Comparison of ENCODE assay signal across 8 cellular contexts in the genomic region with DNA sequence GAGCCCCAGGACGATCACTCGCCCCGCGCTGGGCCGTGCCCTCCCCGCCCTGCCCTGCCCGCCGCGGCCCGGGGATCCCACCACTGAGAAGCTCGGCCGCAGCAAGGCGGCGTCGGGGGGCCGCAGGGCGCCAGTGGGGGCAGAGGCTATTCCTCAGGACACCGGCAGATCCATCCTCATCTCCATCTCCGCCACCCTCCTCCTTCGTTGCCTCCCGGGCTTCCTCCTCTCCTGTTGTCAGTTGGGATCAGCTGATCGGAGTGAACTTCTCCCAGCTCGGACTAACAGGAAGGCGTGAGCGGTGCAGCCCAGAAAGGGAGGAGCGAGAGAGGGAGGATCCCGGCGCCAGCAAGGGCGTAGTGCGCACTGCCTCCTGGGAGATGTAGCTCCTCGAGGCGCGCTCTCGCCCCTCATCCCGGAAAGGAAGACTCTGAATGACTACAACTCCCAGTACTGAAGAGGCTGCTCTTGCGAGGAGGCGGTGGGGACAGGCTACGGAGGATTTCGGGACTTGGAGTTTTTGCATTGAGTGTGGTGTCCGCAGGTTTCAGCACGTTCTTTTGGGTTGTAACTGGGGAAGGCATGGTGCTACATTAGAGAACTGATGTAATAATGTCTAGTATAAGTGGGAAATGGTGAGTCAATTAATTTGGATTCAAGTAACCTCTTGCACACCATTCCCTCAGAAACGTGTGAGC. TPM values are rescaled to one million over a fixed set of nuclear protein-coding genes. Genes with fewer than 3 reads are reported as not detected.
A peak's percentile ranks its signal among the peaks of the same experiment; 100 is the strongest.
DNase-seq lines count a peak whose midpoint lies in the region; ATAC-seq and TF ChIP-seq lines count a peak whose summit lies in the region.

A gene with protein sequence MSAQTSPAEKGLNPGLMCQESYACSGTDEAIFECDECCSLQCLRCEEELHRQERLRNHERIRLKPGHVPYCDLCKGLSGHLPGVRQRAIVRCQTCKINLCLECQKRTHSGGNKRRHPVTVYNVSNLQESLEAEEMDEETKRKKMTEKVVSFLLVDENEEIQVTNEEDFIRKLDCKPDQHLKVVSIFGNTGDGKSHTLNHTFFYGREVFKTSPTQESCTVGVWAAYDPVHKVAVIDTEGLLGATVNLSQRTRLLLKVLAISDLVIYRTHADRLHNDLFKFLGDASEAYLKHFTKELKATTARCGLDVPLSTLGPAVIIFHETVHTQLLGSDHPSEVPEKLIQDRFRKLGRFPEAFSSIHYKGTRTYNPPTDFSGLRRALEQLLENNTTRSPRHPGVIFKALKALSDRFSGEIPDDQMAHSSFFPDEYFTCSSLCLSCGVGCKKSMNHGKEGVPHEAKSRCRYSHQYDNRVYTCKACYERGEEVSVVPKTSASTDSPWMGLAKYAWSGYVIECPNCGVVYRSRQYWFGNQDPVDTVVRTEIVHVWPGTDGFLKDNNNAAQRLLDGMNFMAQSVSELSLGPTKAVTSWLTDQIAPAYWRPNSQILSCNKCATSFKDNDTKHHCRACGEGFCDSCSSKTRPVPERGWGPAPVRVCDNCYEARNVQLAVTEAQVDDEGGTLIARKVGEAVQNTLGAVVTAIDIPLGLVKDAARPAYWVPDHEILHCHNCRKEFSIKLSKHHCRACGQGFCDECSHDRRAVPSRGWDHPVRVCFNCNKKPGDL (minus strand): TSS at position 262 of the 698 bp plus-strand sequence. CDS start 2,598 bp downstream, outside the sequence.

- peak within 1 kb of the TSS; percentile 82 for H3K27ac ChIP-seq in upper lobe of right lung

- DNase-seq in GM13976 (ENCODE audit: low spot score) (peak; percentile 95), NCI-H146 treated with DMSO at 0.1 percent for 48 hours (lab: John Stamatoyannopoulos, UW; ENCODE audit: unreplicated experiment) (peak; percentile 88), amygdala (lab: John Stamatoyannopoulos, UW) (peak; percentile 64 to 99 (median 98)), left cardiac atrium (peak; percentile 98), posterior vena cava (ENCODE audit: low spot score) (peak; percentile 99), upper lobe of right lung (peak; percentile 98)

- peaks cover 22% of the 10 kb centered on the region for H3K4me1 ChIP-seq in upper lobe of right lung

- peak within 1 kb of the TSS; percentile 72 for H3K4me3 ChIP-seq in upper lobe of right lung

- in situ Hi-C loops in GM13976 (cut with MboI; ENCODE audit: low sequenced_read_pairs, unreplicated experiment), result no loop called here

- no peaks in the 10 kb centered on the region for H3K27me3 ChIP-seq in upper lobe of right lung

- H3K36me3 ChIP-seq in upper lobe of right lung, result peaks cover 22% of the 10 kb centered on the region

- ATAC-seq in HG02870 (IDR thresholded peaks at IDR 0.05; ENCODE audit: unreplicated experiment) (peak; percentile 97), left cardiac atrium (peak; percentile 100), upper lobe of right lung (peak; percentile 100)

- no peak for TF ChIP-seq CTCF in GM13976 (IDR thresholded peaks at IDR 0.05; ENCODE audit: borderline replicate concordance, control extremely low read depth, extremely low read depth, insufficient read depth, missing control alignments)
- no peak for TF ChIP-seq CTCF in upper lobe of right lung (IDR thresholded peaks at IDR 0.05)

- no peaks in the 10 kb centered on the region for H3K9me3 ChIP-seq in upper lobe of right lung

- intact Hi-C loops in T-helper 1 cell treated with Interleukin-12 subunit alpha and Interleukin-12 subunit beta and Interleukin-4 antibody, amounts not matched to agents 30 ng/mL and 1 ng/mL, for 36 hours (cut with micrococcal nuclease), result loop anchor here (1.0 to 2.0 kb wide), 6 partner anchors 31 to 508 kb away; a partner anchor contains a TSS
- intact Hi-C loops in left cardiac atrium (cut with DNase I) (no loop called here), posterior vena cava (cut with DNase I) (no loop called here), upper lobe of right lung (cut with DNase I) (no loop called here)

RNA-seq across cellular contexts. Expression of the gene that starts here (rescaled TPM):
- total RNA-seq in T-helper 1 cell treated with Interleukin-12 subunit alpha and Interleukin-12 subunit beta and Interleukin-4 antibody, amounts not matched to agents 30 ng/mL and 1 ng/mL, for 36 hours, result 16.2 and 17.1 TPM in 2 replicates
- total RNA-seq in left cardiac atrium (10 to 100 TPM in 1 of 2 donors, 1 to 10 TPM in 1; 9.6 to 11.1 TPM), posterior vena cava (10 to 100 TPM; 15.7 to 17.5 TPM), upper lobe of right lung (21.6 TPM)

Comparison
In these comparisons a context has a peak if more than half of its experiments do, and no peak if none do; other contexts are left out.
1. Peak in every context shown above with its lines: DNase-seq, ATAC-seq, H3K4me3 ChIP-seq and H3K27ac ChIP-seq.